8 cellular contexts compared by ENCODE assay signal in the genomic region with DNA sequence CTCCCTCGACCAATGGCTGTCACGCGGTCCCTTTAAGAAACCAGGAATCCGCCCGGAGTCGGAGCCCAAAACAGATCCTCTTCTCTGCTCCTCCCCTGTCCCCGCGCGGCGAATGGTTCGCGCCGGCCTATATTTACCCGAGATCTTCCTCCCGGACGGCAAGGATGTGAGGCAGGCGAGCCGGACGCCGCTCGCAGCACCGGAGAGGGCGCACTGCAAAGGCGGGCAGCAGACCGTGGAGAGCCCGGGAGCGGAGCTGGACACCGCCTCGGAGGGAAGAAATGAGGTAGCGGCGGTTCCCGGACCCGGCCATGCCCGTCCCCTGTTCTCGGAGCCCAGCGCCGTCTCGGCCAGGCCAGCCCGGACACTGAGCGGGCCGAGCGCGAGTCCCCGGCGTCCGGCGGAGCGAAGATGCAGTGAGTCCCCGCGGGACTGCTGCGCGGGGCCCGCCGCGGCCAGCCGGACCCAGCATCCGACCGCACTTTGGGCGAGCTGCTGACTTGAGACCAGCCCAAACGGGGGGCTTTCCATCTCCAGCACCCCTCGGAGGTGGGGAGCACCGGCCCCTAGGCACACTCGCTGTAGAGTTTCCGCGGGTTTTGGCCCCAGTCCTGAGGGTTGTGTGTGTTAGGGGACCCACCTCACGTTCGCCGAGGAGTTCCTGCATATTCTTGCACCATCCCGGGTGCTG. TPM values are rescaled to one million over a fixed set of nuclear protein-coding genes. Genes with fewer than 3 reads are reported as not detected.
A peak's percentile ranks its signal among the peaks of the same experiment; 100 is the strongest.
DNase-seq lines count a peak whose midpoint lies in the region; ATAC-seq and TF ChIP-seq lines count a peak whose summit lies in the region.

A gene with protein sequence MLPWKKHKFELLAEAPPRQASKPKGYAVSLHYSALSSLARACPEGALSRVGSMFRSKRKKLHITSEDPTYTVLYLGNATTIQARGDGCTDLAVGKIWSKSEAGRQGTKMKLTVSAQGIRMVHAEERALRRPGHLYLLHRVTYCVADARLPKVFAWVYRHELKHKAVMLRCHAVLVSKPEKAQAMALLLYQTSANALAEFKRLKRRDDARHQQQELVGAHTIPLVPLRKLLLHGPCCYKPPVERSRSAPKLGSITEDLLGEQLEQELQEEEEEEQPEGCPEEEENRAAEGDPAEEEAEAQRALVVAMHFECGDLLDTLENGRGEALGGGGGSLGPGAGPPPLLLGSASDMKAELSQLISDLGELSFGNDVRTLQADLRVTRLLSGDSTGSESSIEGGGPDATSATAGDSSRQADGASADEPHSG (plus strand): TSS at position 161 of the 691 bp plus-strand sequence. CDS start 944 bp downstream, outside the sequence.

- H3K4me3 Mint-ChIP-seq in chondrocyte (ENCODE audit: unreplicated experiment), result peak within 1 kb of the TSS; percentile 91

- TF ChIP-seq CTCF in GM12874 (IDR thresholded peaks at IDR 0.05; ENCODE audit: insufficient read depth, low read depth, low read length) (peak; percentile 22; the same call in 1 of the 2 replicates), chondrocyte (IDR thresholded peaks at IDR 0.05) (peak; percentile 62)

- H3K27ac Mint-ChIP-seq in chondrocyte (ENCODE audit: unreplicated experiment), result peak within 1 kb of the TSS; percentile 84

- H3K4me1 Mint-ChIP-seq in chondrocyte (ENCODE audit: low read depth), result peaks cover 54% of the 10 kb centered on the region

- peak; percentile 65 to 88 for DNase-seq in NCI-H446 (lab: John Stamatoyannopoulos, UW)
- peak; percentile 64 to 70 for DNase-seq in activated CD4-positive, alpha-beta T cell treated with anti-CD3 and anti-CD28 coated beads for 4 hours
- DNase-seq in chondrocyte (ENCODE audit: low spot score), result peak; percentile 95
- DNase-seq in kidney glomerular epithelial cell (lab: John Stamatoyannopoulos, UW), result peak; percentile 34
- peak; percentile 69 to 79 (median 72) for DNase-seq in stimulated activated CD4-positive, alpha-beta T cell treated with anti-CD3 and anti-CD28 coated beads, Interleukin-12 subunit alpha, Interleukin-12 subunit beta, amount 100 ng/mL, for 48 hours (ENCODE audit: low read depth in 2 of 3, low spot score in 1 of 3)
- DNase-seq in NK-92 treated with Interleukin-12 subunit alpha and Interleukin-12 subunit beta, amount 100 ng/mL, for 24 hours (lab: John Stamatoyannopoulos, UW), result no peak

- H3K27me3 Mint-ChIP-seq in chondrocyte (ENCODE audit: low read depth), result peaks cover 2% of the 10 kb centered on the region

- ATAC-seq in HG03066 (IDR thresholded peaks at IDR 0.05; ENCODE audit: low read depth, unreplicated experiment), result peak; percentile 31

- no peaks in the 10 kb centered on the region for H3K9me3 Mint-ChIP-seq in chondrocyte (ENCODE audit: low read depth)

- H3K36me3 Mint-ChIP-seq in chondrocyte (ENCODE audit: low read depth), result peaks cover 3% of the 10 kb centered on the region

RNA-seq across cellular contexts. Expression of the gene that starts here (rescaled TPM):
- total RNA-seq in chondrocyte, result 22.8 to 25.3 TPM (median 25.1 TPM) in 3 replicates
